Comparison of ENCODE assay signal across 1 cellular context in the genomic region with DNA sequence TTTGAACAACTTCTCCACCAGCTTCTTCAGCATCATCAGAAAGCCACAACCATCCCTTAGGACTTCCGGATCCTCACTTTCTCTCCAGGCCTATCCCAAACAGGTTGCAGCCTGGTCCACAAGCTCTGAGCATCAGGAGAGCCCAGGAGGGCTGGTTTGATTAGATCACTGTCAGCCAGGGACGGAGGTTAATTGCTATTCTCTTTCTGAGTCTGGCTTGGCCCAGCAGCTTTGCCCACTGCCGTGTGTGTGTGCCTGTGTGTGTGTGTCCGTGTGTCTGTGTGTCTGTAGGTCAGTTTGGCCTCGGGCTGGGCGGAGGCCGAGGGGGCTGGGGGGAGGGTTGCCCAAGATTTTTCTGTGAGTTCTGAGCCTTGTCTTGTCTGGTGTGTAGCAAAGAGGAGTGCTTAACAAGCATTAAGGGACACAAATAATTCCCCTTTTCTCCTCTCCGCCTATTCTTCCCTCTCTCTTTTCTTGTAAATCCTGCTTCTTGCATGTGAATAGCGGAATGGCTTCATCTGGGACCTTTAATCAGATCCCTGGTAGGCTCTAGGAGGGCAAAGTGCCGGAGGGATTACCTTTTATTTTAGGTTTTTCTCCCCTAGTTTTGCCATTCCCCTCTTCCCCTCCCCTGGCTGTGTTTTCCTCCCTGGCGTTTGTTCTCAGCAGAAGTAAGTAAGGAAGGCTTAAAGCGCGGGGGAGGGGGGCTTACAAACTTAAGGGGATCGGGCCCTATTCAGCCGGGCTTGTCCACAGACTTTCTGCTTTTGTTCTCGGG.
A peak's percentile ranks its signal among the peaks of the same experiment; 100 is the strongest.
TF ChIP-seq lines count a peak whose summit lies in the region.

No MANE protein-coding gene starts in this region.

TF ChIP-seq in GM23338, 12 proteins besides CTCF, POLR2A, EP300 and RAD21:
- TF ChIP-seq NANOG (IDR thresholded peaks at IDR 0.05; ENCODE audit: borderline replicate concordance) (peak; percentile 63; the same call in 1 of the 2 replicates), ETS1 (IDR thresholded peaks at IDR 0.05) (no peak)
